In the genomic region with DNA sequence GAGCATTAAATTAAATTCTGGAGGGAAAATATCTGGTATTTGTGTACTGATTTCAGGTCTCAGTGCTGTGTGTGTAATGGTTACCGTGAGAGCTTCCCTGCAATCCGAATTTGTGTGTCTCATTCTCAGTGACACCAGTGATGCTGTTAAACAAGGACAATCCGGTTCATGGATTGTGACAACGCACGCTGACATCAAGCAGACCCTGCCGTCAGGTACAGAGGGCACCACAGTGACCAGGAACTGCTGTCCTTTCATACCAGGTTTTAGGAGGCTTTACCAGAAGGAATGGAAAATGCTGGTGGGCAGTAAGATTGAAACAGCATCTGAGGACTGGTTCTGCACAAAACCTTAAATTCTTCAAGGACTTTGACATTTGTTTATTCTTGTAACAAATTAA, we compare ENCODE assay signal across 19 cellular contexts. TPM values are rescaled to one million over a fixed set of nuclear protein-coding genes. Genes with fewer than 3 reads are reported as not detected.
DNase-seq lines count a peak whose midpoint lies in the region; ATAC-seq and TF ChIP-seq lines count a peak whose summit lies in the region.
"Had no signal": no experiment of that assay in that cellular context is flagged by ENCODE, and none has a peak within 500 bp of the region (broad histone marks: within the 10 kb centered on the region; RNA-seq: fewer than 3 reads in every experiment).

No MANE protein-coding gene starts in this region.

- no peaks in the 10 kb centered on the region for H3K27me3 ChIP-seq in transverse colon
- H3K27me3 ChIP-seq: brain microvascular endothelial cell, Peyer's patch had no signal

- H3K4me3 ChIP-seq in transverse colon: peak overlapping the region in 1 of 4 donors; percentile 51
- H3K4me3 ChIP-seq: HAP-1 had no signal

- intact Hi-C loops in transverse colon (cut with DNase I; ENCODE audit: low total_unique reads): no loop called here

- H3K27me3 Mint-ChIP-seq in activated naive CD8-positive, alpha-beta T cell: peaks cover 2% of the 10 kb centered on the region
- peaks cover 5% of the 10 kb centered on the region for H3K27me3 Mint-ChIP-seq in activated naive CD8-positive, alpha-beta T cell treated with anti-CD3 and anti-CD28 coated beads for 36 hours
- peaks cover 2% of the 10 kb centered on the region for H3K27me3 Mint-ChIP-seq in brain

- no peak for TF ChIP-seq POLR2A in transverse colon (IDR thresholded peaks at IDR 0.05)

- no peak for ATAC-seq in HG02840 (IDR thresholded peaks at IDR 0.05; ENCODE audit: low FRiP score, unreplicated experiment)

- no peak for TF ChIP-seq EP300 in transverse colon (IDR thresholded peaks at IDR 0.05; ENCODE audit: low read depth)

- H3K4me1 Mint-ChIP-seq in activated naive CD8-positive, alpha-beta T cell (ENCODE audit: low read depth): peaks cover 21% of the 10 kb centered on the region
- peaks cover 12% of the 10 kb centered on the region for H3K4me1 Mint-ChIP-seq in activated naive CD8-positive, alpha-beta T cell treated with anti-CD3 and anti-CD28 coated beads for 36 hours
- H3K4me1 Mint-ChIP-seq in brain: peaks cover 69% of the 10 kb centered on the region

- H3K4me3 Mint-ChIP-seq in activated naive CD8-positive, alpha-beta T cell: peak overlapping the region; percentile 27
- no peak overlapping the region for H3K4me3 Mint-ChIP-seq in activated naive CD8-positive, alpha-beta T cell treated with anti-CD3 and anti-CD28 coated beads for 36 hours
- H3K4me3 Mint-ChIP-seq in brain: peak overlapping the region; percentile 5 to 88 (median 81)

- H3K36me3 Mint-ChIP-seq in activated naive CD8-positive, alpha-beta T cell: peaks cover 11% of the 10 kb centered on the region
- H3K36me3 Mint-ChIP-seq in activated naive CD8-positive, alpha-beta T cell treated with anti-CD3 and anti-CD28 coated beads for 36 hours: peaks cover 2% of the 10 kb centered on the region
- peaks cover 23% of the 10 kb centered on the region for H3K36me3 Mint-ChIP-seq in brain

- no peak overlapping the region for H3K27ac Mint-ChIP-seq in activated naive CD8-positive, alpha-beta T cell
- H3K27ac Mint-ChIP-seq in activated naive CD8-positive, alpha-beta T cell treated with anti-CD3 and anti-CD28 coated beads for 36 hours: no peak overlapping the region
- peak overlapping the region in 4 of 5 experiments; percentile 58 to 74 (median 68) for H3K27ac Mint-ChIP-seq in brain

- H3K9me3 Mint-ChIP-seq in activated naive CD8-positive, alpha-beta T cell (ENCODE audit: low read depth): no peaks in the 10 kb centered on the region
- H3K9me3 Mint-ChIP-seq in activated naive CD8-positive, alpha-beta T cell treated with anti-CD3 and anti-CD28 coated beads for 36 hours: no peaks in the 10 kb centered on the region
- peaks cover 0 to 17% (median 4%) of the 10 kb centered on the region in 5 experiments for H3K9me3 Mint-ChIP-seq in brain
- H3K9me3 Mint-ChIP-seq: T-helper 1 cell treated with Interleukin-12 subunit alpha and Interleukin-12 subunit beta and Interleukin-4 antibody, amounts not matched to agents 30 μg/mL and 1 μg/mL, for 36 hours had no signal

- DNase-seq in activated naive CD8-positive, alpha-beta T cell treated with anti-CD3 and anti-CD28 coated beads for 36 hours: no peak
- DNase-seq in myocyte (ENCODE audit: low read depth): peak; percentile 24
- no peak for DNase-seq in transverse colon
- DNase-seq in NK-92 treated with Interleukin-12 subunit alpha and Interleukin-12 subunit beta, amount 100 ng/mL, for 24 hours (lab: John Stamatoyannopoulos, UW): no peak
- DNase-seq in NCI-H1694 treated with DMSO at 0.1 percent for 48 hours (lab: John Stamatoyannopoulos, UW): no peak
- DNase-seq: brain microvascular endothelial cell; effector CD8-positive, alpha-beta T cell; Kasumi-1; kidney glomerular epithelial cell; NCI-H1694; NCI-H510A treated with DMSO at 0.1 percent for 48 hours; Peyer's patch; stimulated activated naive CD8-positive, alpha-beta T cell treated with anti-CD3 and anti-CD28 coated beads, Interleukin-15, Interleukin-2, amounts not matched to agents 100 U/mL and 50 U/mL, for 24 hours had no signal

- in situ Hi-C loops in transverse colon (cut with MboI; ENCODE audit: low pct_ligation_motif_present in 1 of 4, low pct_unique_long_range_greater_than_20kb in 1 of 4, low sequenced_read_pairs in 3 of 4): loop anchor here in 3 of 4 donors (25.0 kb wide), 3 partner anchors 179 to 996 kb away; no protein-coding TSS in a partner anchor

- no peaks in the 10 kb centered on the region for H3K9me3 ChIP-seq in transverse colon
- H3K9me3 ChIP-seq: HAP-1, Peyer's patch had no signal

- WGBS in transverse colon (ENCODE audit: low coverage in 1 of 2), 2 donors: 96% methylated on average over 6 of the region's 6 CpGs; no CpG with 5 or more reads in 1 of the 2 donors

- TF ChIP-seq CTCF in brain (conservative IDR thresholded peaks at IDR 0.05) (no peak), transverse colon (IDR thresholded peaks at IDR 0.05) (no peak)

- H3K4me1 ChIP-seq in transverse colon: peaks cover 2 to 22% (median 18%) of the 10 kb centered on the region in 4 donors

- H3K36me3 ChIP-seq in transverse colon: no peaks in the 10 kb centered on the region
- H3K36me3 ChIP-seq: brain microvascular endothelial cell, HAP-1, Peyer's patch had no signal

- H3K27ac ChIP-seq in transverse colon: peak overlapping the region; percentile 63 to 80 (median 79)
- H3K27ac ChIP-seq: brain microvascular endothelial cell had no signal

RNA-seq across cellular contexts. Expression of gene PLET1, which starts 30.5 kb away (rescaled TPM):
- not detected for total RNA-seq in activated naive CD8-positive, alpha-beta T cell treated with anti-CD3 and anti-CD28 coated beads for 36 hours
- not detected for polyA plus RNA-seq in brain (ENCODE audit: insufficient read depth, low read depth, low replicate concordance)
- total RNA-seq in myocyte (not detected in 2 replicates), transverse colon (not detected)
- not detected for polyA plus RNA-seq in myocyte (2012)
- total RNA-seq: glomerular endothelial cell, Peyer's patch had no signal

Comparison
In these comparisons a context has a peak if more than half of its experiments do, and no peak if none do; other contexts are left out.
1. H3K27ac Mint-ChIP-seq: peak in brain (4 of 5); none in activated naive CD8-positive, alpha-beta T cell (single experiment) and activated naive CD8-positive, alpha-beta T cell treated with anti-CD3 and anti-CD28 coated beads for 36 hours (single experiment).